ENCODE assay signal across 9 cellular contexts in the genomic region with DNA sequence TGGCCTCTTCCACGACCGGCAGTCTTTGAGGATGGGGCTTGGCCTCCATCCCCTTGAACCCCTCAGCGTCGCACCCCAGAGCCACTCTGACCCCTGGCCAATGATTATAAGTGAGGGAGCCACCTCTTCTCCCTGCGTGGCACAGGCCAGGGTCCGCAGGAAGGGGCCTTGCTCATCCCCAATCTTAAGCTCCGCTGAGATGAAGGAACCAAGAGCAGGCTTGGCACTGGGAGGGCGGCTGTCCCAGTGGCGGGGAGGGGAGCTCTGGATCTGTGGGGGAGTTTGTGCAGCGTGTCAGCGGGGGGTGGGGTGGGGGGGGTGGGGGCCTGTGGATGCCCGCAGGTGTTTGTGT. TPM values are rescaled to one million over a fixed set of nuclear protein-coding genes. Genes with fewer than 3 reads are reported as not detected.
DNase-seq lines count a peak whose midpoint lies in the region; ATAC-seq and TF ChIP-seq lines count a peak whose summit lies in the region.
"Had no signal": no experiment of that assay in that cellular context is flagged by ENCODE, and none has a peak within 500 bp of the region (broad histone marks: within the 10 kb centered on the region; RNA-seq: fewer than 3 reads in every experiment).

No MANE protein-coding gene starts in this region.

- H3K23ac ChIP-seq in mesenchymal stem cell (ENCODE audit: low read length in 2 of 2), result peak overlapping the region in 1 of 2 experiments; percentile 2

- peak overlapping the region; percentile 75 to 93 for H2BK12ac ChIP-seq in mesenchymal stem cell (ENCODE audit: low read length in 2 of 2)

- H3K27me3 ChIP-seq in breast epithelium (no peaks in the 10 kb centered on the region), mesenchymal stem cell (ENCODE audit: control insufficient read depth in 1 of 2, insufficient read depth in 1 of 2, low read length in 2 of 2) (peaks cover 0 to 14% of the 10 kb centered on the region in 2 experiments), upper lobe of right lung (peaks cover 7% of the 10 kb centered on the region)

- peak overlapping the region; percentile 79 for H3K4me2 ChIP-seq in mesenchymal stem cell (ENCODE audit: low read length, poor library complexity, severe bottlenecking)

- H3K4me3 ChIP-seq in breast epithelium (peak overlapping the region; percentile 33 to 73 (median 57)), mesenchymal stem cell (ENCODE audit: insufficient read depth in 1 of 2, low read depth in 1 of 2, low read length in 2 of 2) (peak overlapping the region; percentile 57 to 78), upper lobe of right lung (peak overlapping the region; percentile 52)

- H3K4me3 Mint-ChIP-seq in activated naive CD4-positive, alpha-beta T cell treated with anti-CD3 and anti-CD28 coated beads for 36 hours, result peak overlapping the region; percentile 68

- H3K4ac ChIP-seq in mesenchymal stem cell (ENCODE audit: low read depth in 1 of 2, low read length in 2 of 2), result peak overlapping the region; percentile 69 to 75

- no peak for TF ChIP-seq CTCF in breast epithelium (IDR thresholded peaks at IDR 0.05)
- TF ChIP-seq CTCF in upper lobe of right lung (IDR thresholded peaks at IDR 0.05), result no peak

- ATAC-seq in upper lobe of right lung (peak; percentile 2), HG02884 (IDR thresholded peaks at IDR 0.05; ENCODE audit: unreplicated experiment) (no peak)

- peak overlapping the region; percentile 78 for H3K9ac ChIP-seq in mesenchymal stem cell (ENCODE audit: low read length)

- 13% methylated on average over 9 of the region's 12 CpGs for WGBS in mesenchymal stem cell

- H2BK15ac ChIP-seq in mesenchymal stem cell (ENCODE audit: low read depth, poor library complexity, severe bottlenecking), result peak overlapping the region; percentile 82

- no peak for TF ChIP-seq POLR2A in breast epithelium (IDR thresholded peaks at IDR 0.05)

- no peak overlapping the region for H2AK5ac ChIP-seq in mesenchymal stem cell (ENCODE audit: low read length, severe bottlenecking)

- H2BK5ac ChIP-seq in mesenchymal stem cell (ENCODE audit: low read depth, low read length, poor library complexity, severe bottlenecking), result no peak overlapping the region

- peaks cover 3% of the 10 kb centered on the region for H3K4me1 Mint-ChIP-seq in activated naive CD4-positive, alpha-beta T cell treated with anti-CD3 and anti-CD28 coated beads for 36 hours (ENCODE audit: low read depth)

- DNase-seq in activated naive CD4-positive, alpha-beta T cell treated with anti-CD3 and anti-CD28 coated beads for 36 hours, result no peak
- DNase-seq in activated naive CD4-positive, alpha-beta T cell treated with anti-CD3 and anti-CD28 coated beads, Interleukin-2, amount 50 U/mL, for 16 hours, result no peak
- DNase-seq in breast epithelium (ENCODE audit: low spot score in 2 of 2) (no peak), mesenchymal stem cell (no peak), upper lobe of right lung (no peak), NCI-H1092 (lab: John Stamatoyannopoulos, UW) (no peak), T-helper 9 cell (no peak)
- DNase-seq: GDM1 had no signal

- H3K18ac ChIP-seq in mesenchymal stem cell (ENCODE audit: low read depth in 1 of 2, low read length in 2 of 2), result peak overlapping the region; percentile 64 to 90

- H3K4me1 ChIP-seq in breast epithelium (no peaks in the 10 kb centered on the region), mesenchymal stem cell (ENCODE audit: control insufficient read depth, insufficient read depth, low read depth, low read length) (peaks cover 11% of the 10 kb centered on the region), upper lobe of right lung (peaks cover 4% of the 10 kb centered on the region)

- H3K14ac ChIP-seq in mesenchymal stem cell (ENCODE audit: low read length in 2 of 2), result peak overlapping the region in 1 of 2 experiments; percentile 6

- H2AFZ ChIP-seq in mesenchymal stem cell (ENCODE audit: low read depth, low read length), result peak overlapping the region; percentile 60

- CTCF ChIA-PET in activated naive CD4-positive, alpha-beta T cell treated with anti-CD3 and anti-CD28 coated beads for 36 hours (lab: Charles Lee), result interaction anchor here (1.1 kb wide), 1 partner anchor 75 kb away, joined by 4 read pairs; no protein-coding TSS in a partner anchor

- intact Hi-C loops in activated naive CD4-positive, alpha-beta T cell treated with anti-CD3 and anti-CD28 coated beads for 36 hours (cut with micrococcal nuclease), result loop anchor here (1.0 to 5.0 kb wide), 4 partner anchors 75 to 470 kb away; no protein-coding TSS in a partner anchor
- intact Hi-C loops in breast epithelium (cut with DNase I; ENCODE audit: low total_unique reads) (no loop called here), upper lobe of right lung (cut with DNase I) (loop anchor here (5.0 kb wide), 1 partner anchor 285 kb away; no protein-coding TSS in a partner anchor)

- no peaks in the 10 kb centered on the region for H3K9me3 ChIP-seq in breast epithelium
- no peaks in the 10 kb centered on the region for H3K9me3 ChIP-seq in mesenchymal stem cell (ENCODE audit: control insufficient read depth, low read length)
- no peaks in the 10 kb centered on the region for H3K9me3 ChIP-seq in upper lobe of right lung

- H3K27ac ChIP-seq in breast epithelium (no peak overlapping the region), mesenchymal stem cell (ENCODE audit: low read length, poor library complexity, severe bottlenecking) (no peak overlapping the region), upper lobe of right lung (no peak overlapping the region)

- H4K91ac ChIP-seq in mesenchymal stem cell (ENCODE audit: low read length), result peak overlapping the region; percentile 82

- peaks cover 20% of the 10 kb centered on the region for H3K27me3 Mint-ChIP-seq in activated naive CD4-positive, alpha-beta T cell treated with anti-CD3 and anti-CD28 coated beads for 36 hours (ENCODE audit: low read depth)

- no peaks in the 10 kb centered on the region for H3K9me3 Mint-ChIP-seq in activated naive CD4-positive, alpha-beta T cell treated with anti-CD3 and anti-CD28 coated beads for 36 hours

- H2BK120ac ChIP-seq in mesenchymal stem cell (ENCODE audit: low read depth, low read length), result peak overlapping the region; percentile 71

- peak overlapping the region; percentile 87 for H4K8ac ChIP-seq in mesenchymal stem cell (ENCODE audit: low read length)

- no peaks in the 10 kb centered on the region for H3K79me1 ChIP-seq in mesenchymal stem cell (replicated peaks; ENCODE audit: low read length, poor library complexity, severe bottlenecking)

- H3K36me3 Mint-ChIP-seq in activated naive CD4-positive, alpha-beta T cell treated with anti-CD3 and anti-CD28 coated beads for 36 hours (ENCODE audit: low read depth), result no peaks in the 10 kb centered on the region

- H3K27ac Mint-ChIP-seq in activated naive CD4-positive, alpha-beta T cell treated with anti-CD3 and anti-CD28 coated beads for 36 hours, result no peak overlapping the region

- H3K36me3 ChIP-seq in breast epithelium (no peaks in the 10 kb centered on the region), mesenchymal stem cell (ENCODE audit: control insufficient read depth in 1 of 2, insufficient read depth in 2 of 2, low read depth in 1 of 2, low read length in 2 of 2) (no peaks in the 10 kb centered on the region), upper lobe of right lung (no peaks in the 10 kb centered on the region)

RNA-seq across cellular contexts. Expression of a gene that starts 13.8 kb away (rescaled TPM):
- total RNA-seq in activated naive CD4-positive, alpha-beta T cell treated with anti-CD3 and anti-CD28 coated beads for 36 hours, result 10 to 100 TPM; 41.4 to 43.6 TPM
- total RNA-seq in breast epithelium (10 to 100 TPM; 68.2 to 70.5 (median 69.3) TPM), upper lobe of right lung (74.2 TPM)
- polyA plus RNA-seq in mesenchymal stem cell (2013, experiment 1 of 2), result 59.7 TPM
- polyA plus RNA-seq in mesenchymal stem cell (2013, experiment 2 of 2), result 61.8 TPM
